Comparison of ENCODE assay signal across 9 cellular contexts in genomic region chr16:4372315-4372577, GRCh38.
A peak's percentile ranks its signal among the peaks of the same experiment; 100 is the strongest.
DNase-seq lines count a peak whose midpoint lies in the region; ATAC-seq, FAIRE-seq and TF ChIP-seq lines count a peak whose summit lies in the region.
"Had no signal": no experiment of that assay in that cellular context is flagged by ENCODE, and none has a peak within 500 bp of the region (broad histone marks: within the 10 kb centered on the region; RNA-seq: fewer than 3 reads in every experiment).

No MANE protein-coding gene starts in this region.

- peak overlapping the region; percentile 60 for H3K4me2 ChIP-seq in DOHH2 (ENCODE audit: low read length)
- H3K4me2 ChIP-seq in SU-DHL-6 (ENCODE audit: low read depth, low read length, poor library complexity, severe bottlenecking) = peak overlapping the region; percentile 32

- TF ChIP-seq CTCF in DOHH2 (IDR thresholded peaks at IDR 0.05; ENCODE audit: low read depth, low read length, poor library complexity, severe bottlenecking) (no peak), SU-DHL-6 (IDR thresholded peaks at IDR 0.05; ENCODE audit: insufficient read depth, low read length, poor library complexity, severe bottlenecking) (no peak), fibroblast of mammary gland (conservative IDR thresholded peaks at IDR 0.05; ENCODE audit: control insufficient read depth, insufficient read depth, low read depth, low read length) (no peak)

- H3K4me1 ChIP-seq in DOHH2 (ENCODE audit: control insufficient read depth, low read length) (peaks cover 35% of the 10 kb centered on the region), rectal smooth muscle tissue (ENCODE audit: control insufficient read depth, insufficient read depth, low read length) (peaks cover 41% of the 10 kb centered on the region)

- H3K4me3 ChIP-seq in DOHH2 (ENCODE audit: low read length) (peak overlapping the region; percentile 56), SU-DHL-6 (ENCODE audit: insufficient read depth, low read length, poor library complexity, severe bottlenecking) (no peak overlapping the region), fibroblast of mammary gland (ENCODE audit: control insufficient read depth, low read depth, low read length) (peak overlapping the region; percentile 89), rectal smooth muscle tissue (ENCODE audit: low read length) (peak overlapping the region; percentile 58)

- H3K79me2 ChIP-seq in DOHH2 (ENCODE audit: control insufficient read depth, low read length) (no peaks in the 10 kb centered on the region), SU-DHL-6 (ENCODE audit: insufficient read depth, low read length) (no peaks in the 10 kb centered on the region)

- DNase-seq in fibroblast of mammary gland (ENCODE audit: low read depth) (no peak), H54 (ENCODE audit: insufficient read length, low spot score) (no peak), NCI-H1092 (lab: John Stamatoyannopoulos, UW) (no peak), middle frontal gyrus (ENCODE audit: extremely low spot score, low spot score) (no peak)
- DNase-seq: NCI-H2227 treated with DMSO at 0.1 percent for 48 hours had no signal

- no peaks in the 10 kb centered on the region for H3K9me3 ChIP-seq in DOHH2 (ENCODE audit: control insufficient read depth, insufficient read depth, low read length)
- no peaks in the 10 kb centered on the region for H3K9me3 ChIP-seq in SU-DHL-6 (ENCODE audit: insufficient read depth, low read length)

- no peak overlapping the region for H3K27ac ChIP-seq in DOHH2 (ENCODE audit: low read depth, low read length)
- no peak overlapping the region for H3K27ac ChIP-seq in SU-DHL-6 (ENCODE audit: low read depth, low read length)
- peak overlapping the region; percentile 88 for H3K27ac ChIP-seq in rectal smooth muscle tissue (ENCODE audit: low read depth, low read length)

- no peak overlapping the region for H2AFZ ChIP-seq in SU-DHL-6 (ENCODE audit: low read depth, low read length, severe bottlenecking)

- TF ChIP-seq POLR2A in H54 (IDR thresholded peaks at IDR 0.05; ENCODE audit: low read depth, low read length) = no peak

- no peak for FAIRE-seq in H54 (lab: Jason Lieb, UNC)

- no peak for ATAC-seq in HG03108 (IDR thresholded peaks at IDR 0.05; ENCODE audit: unreplicated experiment)

- H3F3A ChIP-seq in DOHH2 (ENCODE audit: control insufficient read depth, insufficient read depth) (no peaks in the 10 kb centered on the region), SU-DHL-6 (ENCODE audit: insufficient read depth) (no peaks in the 10 kb centered on the region)

- H3K27me3 ChIP-seq in DOHH2 (ENCODE audit: control insufficient read depth, low read length) (peaks cover 5% of the 10 kb centered on the region), SU-DHL-6 (ENCODE audit: low read length) (no peaks in the 10 kb centered on the region), rectal smooth muscle tissue (ENCODE audit: control insufficient read depth, insufficient read depth, low read length) (no peaks in the 10 kb centered on the region)

- H3K36me3 ChIP-seq in DOHH2 (ENCODE audit: control insufficient read depth, low read length) (peaks cover 2% of the 10 kb centered on the region; the same call in 1 of the 2 replicates), SU-DHL-6 (ENCODE audit: low read length) (no peaks in the 10 kb centered on the region), rectal smooth muscle tissue (ENCODE audit: control insufficient read depth, insufficient read depth, low read length) (no peaks in the 10 kb centered on the region)

- H3K9ac ChIP-seq in SU-DHL-6 (ENCODE audit: low read length) = peak overlapping the region; percentile 11; the same call in 1 of the 2 replicates
- no peak overlapping the region for H3K9ac ChIP-seq in rectal smooth muscle tissue (ENCODE audit: low read length)

- peaks cover 19% of the 10 kb centered on the region for H4K20me1 ChIP-seq in DOHH2 (ENCODE audit: control insufficient read depth, insufficient read depth, low read depth, low read length)
- peaks cover 3% of the 10 kb centered on the region; the same call in 1 of the 2 replicates for H4K20me1 ChIP-seq in SU-DHL-6 (ENCODE audit: low read depth, low read length)

- H3K9me2 ChIP-seq in DOHH2 (replicated peaks; ENCODE audit: control insufficient read depth, low read length) (no peaks in the 10 kb centered on the region), SU-DHL-6 (replicated peaks; ENCODE audit: insufficient read depth, low read length) (no peaks in the 10 kb centered on the region)
